18 cellular contexts compared by ENCODE assay signal in genomic region chr1:39859859-39860812, GRCh38. TPM values are rescaled to one million over a fixed set of nuclear protein-coding genes. Genes with fewer than 3 reads are reported as not detected.
DNase-seq lines count a peak whose midpoint lies in the region; TF ChIP-seq lines count a peak whose summit lies in the region.
"Had no signal": no experiment of that assay in that cellular context is flagged by ENCODE, and none has a peak within 500 bp of the region (broad histone marks: within the 10 kb centered on the region; RNA-seq: fewer than 3 reads in every experiment).

No MANE protein-coding gene starts in this region.

- H3K36me3 Mint-ChIP-seq in endothelial cell (ENCODE audit: low read depth, unreplicated experiment), result peaks cover 9% of the 10 kb centered on the region

- DNase-seq in NCI-H748 (lab: John Stamatoyannopoulos, UW; ENCODE audit: unreplicated experiment), result peak; percentile 68
- no peak for DNase-seq in NCI-H748 treated with DMSO at 0.1 percent for 48 hours (lab: John Stamatoyannopoulos, UW)
- peak; percentile 98 for DNase-seq in NCI-H2107 treated with DMSO at 0.1 percent for 48 hours (lab: John Stamatoyannopoulos, UW; ENCODE audit: unreplicated experiment)
- DNase-seq in endothelial cell (ENCODE audit: low spot score), result no peak
- no peak for DNase-seq in RPMI8226
- no peak for DNase-seq in amygdala (lab: John Stamatoyannopoulos, UW)
- DNase-seq in GDM1 (lab: John Stamatoyannopoulos, UW), result no peak
- DNase-seq in NCI-H1436 treated with DMSO at 0.1 percent for 48 hours (lab: John Stamatoyannopoulos, UW), result no peak
- DNase-seq: 8988T; BE2C; CD4-positive, alpha-beta memory T cell; GF-D8; Karpas-422; MM.1S; NCI-H1105; NCI-H187 treated with DMSO at 0.1 percent for 48 hours; NCI-H2227 treated with DMSO at 0.1 percent for 48 hours; NCI-H526 had no signal

- peaks cover 2% of the 10 kb centered on the region for H3K27me3 Mint-ChIP-seq in endothelial cell (ENCODE audit: unreplicated experiment)
- H3K27me3 Mint-ChIP-seq: CD4-positive, alpha-beta memory T cell had no signal

- H3K4me1 Mint-ChIP-seq in endothelial cell (ENCODE audit: unreplicated experiment), result peaks cover 8% of the 10 kb centered on the region

- no peaks in the 10 kb centered on the region for H3K9me3 Mint-ChIP-seq in endothelial cell (ENCODE audit: unreplicated experiment)
- H3K9me3 Mint-ChIP-seq: CD4-positive, alpha-beta memory T cell had no signal

- no peak overlapping the region for H3K4me3 Mint-ChIP-seq in endothelial cell (ENCODE audit: unreplicated experiment)
- H3K4me3 Mint-ChIP-seq: CD4-positive, alpha-beta memory T cell had no signal

- TF ChIP-seq CTCF in endothelial cell (IDR thresholded peaks at IDR 0.05; ENCODE audit: unreplicated experiment), result no peak

- peak overlapping the region; percentile 6 for H3K27ac Mint-ChIP-seq in endothelial cell (ENCODE audit: unreplicated experiment)

RNA-seq across cellular contexts. Expression of gene TRIT1, which starts 23.2 kb away (rescaled TPM):
- 16.1 TPM for total RNA-seq in endothelial cell (ENCODE audit: unreplicated experiment)

RNA-seq across cellular contexts. Expression of gene MYCL, which starts 41.6 kb away (rescaled TPM):
- total RNA-seq in endothelial cell (ENCODE audit: unreplicated experiment), result 20.1 TPM

Comparison
In these comparisons a context has a peak if more than half of its experiments do, and no peak if none do; other contexts are left out.
1. DNase-seq: peak in NCI-H748 (single experiment) and NCI-H2107 treated with DMSO at 0.1 percent for 48 hours (single experiment); none in NCI-H748 treated with DMSO at 0.1 percent for 48 hours (single experiment), endothelial cell (single experiment), RPMI8226 (single experiment), amygdala (0 of 56), GDM1 (single experiment) and NCI-H1436 treated with DMSO at 0.1 percent for 48 hours (single experiment).